In the genomic region with DNA sequence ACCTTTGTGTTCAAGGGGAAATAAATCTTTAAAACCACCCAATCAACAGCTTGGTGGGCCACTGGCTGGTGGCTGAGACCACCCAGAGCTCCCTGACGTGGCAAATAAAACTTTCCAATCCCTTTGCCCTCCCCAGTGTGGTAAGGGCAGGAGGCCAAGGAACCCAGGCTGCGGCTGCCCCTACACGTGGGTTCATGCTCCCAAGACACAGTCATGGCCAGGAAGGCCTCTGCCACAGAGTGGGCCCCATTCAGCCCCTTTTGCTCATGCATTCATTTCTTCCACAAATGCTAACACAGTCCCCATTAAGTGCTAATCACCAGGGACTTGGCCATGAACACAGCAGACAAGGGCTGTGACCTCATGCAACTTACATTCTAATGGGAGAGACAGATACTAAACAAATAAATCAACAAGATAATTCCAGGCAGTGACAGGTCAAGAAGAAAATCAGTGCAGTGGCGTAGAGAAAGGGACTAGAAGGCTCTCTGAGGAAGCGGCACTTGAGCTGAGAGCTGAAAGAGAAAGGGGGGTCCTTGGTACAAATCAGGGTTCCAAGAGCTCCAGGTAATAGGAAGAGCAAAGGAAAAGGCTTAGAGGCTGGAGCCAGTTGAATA, we compare ENCODE assay signal across 22 cellular contexts.
"Had no signal": no experiment of that assay in that cellular context is flagged by ENCODE, and none has a peak within 500 bp of the region (broad histone marks: within the 10 kb centered on the region; RNA-seq: fewer than 3 reads in every experiment).

No MANE protein-coding gene starts in this region.

- H3K4me3 ChIP-seq: left lung, sigmoid colon, smooth muscle cell, upper lobe of right lung had no signal

- H3K27me3 Mint-ChIP-seq: activated naive CD4-positive, alpha-beta T cell treated with anti-CD3 and anti-CD28 coated beads, Interleukin-2, amount 10 ng/mL, durations not matched to agents 7 days and 5 days; dendritic cell treated with granulocyte-macrophage colony-stimulating factor and Interleukin-4, amounts not matched to agents 40 ng/mL and 50 ng/mL, for 4 days; naive thymus-derived CD8-positive, alpha-beta T cell; T-helper 17 cell had no signal

- H3K9me3 ChIP-seq: left lung, sigmoid colon, upper lobe of right lung had no signal

- H3K36me3 ChIP-seq: sigmoid colon, upper lobe of right lung had no signal

- H3K27ac ChIP-seq: foreskin keratinocyte, left lung, sigmoid colon, upper lobe of right lung had no signal

- H3K4me1 ChIP-seq: foreskin keratinocyte, sigmoid colon had no signal

- H3K9me3 Mint-ChIP-seq: activated naive CD4-positive, alpha-beta T cell treated with anti-CD3 and anti-CD28 coated beads, Interleukin-2, amount 10 ng/mL, durations not matched to agents 7 days and 5 days; dendritic cell treated with granulocyte-macrophage colony-stimulating factor and Interleukin-4, amounts not matched to agents 40 ng/mL and 50 ng/mL, for 4 days; naive thymus-derived CD8-positive, alpha-beta T cell had no signal

- H3K27ac Mint-ChIP-seq: mesothelial cell of epicardium, progenitor cell of endocrine pancreas, T-helper 17 cell had no signal

- ATAC-seq: foreskin keratinocyte, left lung, upper lobe of right lung had no signal

- H3K36me3 Mint-ChIP-seq: mesothelial cell of epicardium had no signal

- H3K4me3 Mint-ChIP-seq: activated naive CD4-positive, alpha-beta T cell treated with anti-CD3 and anti-CD28 coated beads, Interleukin-2, amount 10 ng/mL, durations not matched to agents 7 days and 5 days; dendritic cell treated with granulocyte-macrophage colony-stimulating factor and Interleukin-4, amounts not matched to agents 40 ng/mL and 50 ng/mL, for 4 days; mesothelial cell of epicardium; T-helper 17 cell had no signal

- H3K27me3 ChIP-seq: sigmoid colon, upper lobe of right lung had no signal

- DNase-seq: activated CD4-positive, alpha-beta T cell treated with anti-CD3 and anti-CD28 coated beads for 4 hours; activated CD4-positive, alpha-beta T cell treated with anti-CD3 and anti-CD28 coated beads, Interleukin-2, amount 50 U/mL, for 48 hours; activated CD4-positive, CD25-positive, alpha-beta regulatory T cell; activated naive CD4-positive, alpha-beta T cell treated with anti-CD3 and anti-CD28 coated beads, Interleukin-2, amount 10 ng/mL, durations not matched to agents 7 days and 5 days; activated T-cell treated with anti-CD3 and anti-CD28 coated beads, Interleukin-2, amount 50 U/mL, for 48 hours; effector CD8-positive, alpha-beta T cell; foreskin keratinocyte; kidney; left lung; naive thymus-derived CD8-positive, alpha-beta T cell; retina; sigmoid colon; stimulated activated CD4-positive, alpha-beta T cell treated with anti-CD3 and anti-CD28 coated beads, Interleukin-15, amount 100 ng/mL, for 24 hours; stimulated activated CD4-positive, alpha-beta T cell treated with anti-CD3 and anti-CD28 coated beads, Interleukin-2, amount 100 ng/mL, for 48 hours; stimulated activated CD8-positive, alpha-beta memory T cell treated with anti-CD3 and anti-CD28 coated beads, Interleukin-4, amount 100 ng/mL, for 48 hours; stimulated activated naive CD4-positive, alpha-beta T cell; T-helper 17 cell; upper lobe of right lung had no signal
